ENCODE assay signal across 1 cellular context in the genomic region with DNA sequence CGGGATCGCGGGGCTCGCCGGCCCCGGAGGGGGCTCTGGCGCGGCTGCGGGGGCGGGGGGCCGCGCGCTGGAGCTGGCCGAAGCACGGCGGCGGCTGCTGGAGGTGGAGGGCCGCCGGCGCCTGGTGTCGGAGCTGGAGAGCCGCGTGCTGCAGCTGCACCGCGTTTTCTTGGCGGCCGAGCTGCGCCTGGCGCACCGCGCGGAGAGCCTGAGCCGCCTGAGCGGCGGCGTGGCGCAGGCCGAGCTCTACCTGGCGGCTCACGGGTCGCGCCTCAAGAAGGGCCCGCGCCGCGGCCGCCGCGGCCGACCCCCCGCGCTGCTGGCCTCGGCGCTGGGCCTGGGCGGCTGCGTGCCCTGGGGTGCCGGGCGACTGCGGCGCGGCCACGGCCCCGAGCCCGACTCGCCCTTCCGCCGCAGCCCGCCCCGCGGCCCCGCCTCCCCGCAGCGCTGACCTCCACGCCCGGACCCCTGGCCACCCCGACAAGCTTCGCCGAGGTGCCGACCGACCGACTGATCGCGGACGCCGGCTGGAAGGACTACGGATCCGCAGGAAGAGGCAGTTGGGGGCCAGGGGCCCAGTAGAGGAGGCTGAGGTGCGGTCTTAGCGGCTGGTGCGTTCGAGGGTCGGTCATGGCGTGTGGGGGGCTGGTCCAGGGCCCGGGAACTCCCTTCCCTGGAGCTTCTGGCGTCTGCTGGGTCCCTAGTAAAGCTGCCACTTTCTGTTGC.
TF ChIP-seq lines count a peak whose summit lies in the region.

No MANE protein-coding gene starts in this region.

TF ChIP-seq in endothelial cell of umbilical vein, 7 proteins besides CTCF, POLR2A, EP300 and RAD21 (continued from another document):
- TF ChIP-seq EZH2 (IDR thresholded peaks at IDR 0.05; ENCODE audit: borderline replicate concordance, low read depth, low read length, severe bottlenecking) (no peak), JUN (IDR thresholded peaks at IDR 0.05; ENCODE audit: borderline replicate concordance, insufficient read depth, insufficient read length, low read depth) (no peak), POLR2AphosphoS5 (IDR thresholded peaks at IDR 0.05; ENCODE audit: insufficient read depth, low read depth, low read length) (no peak)
